ENCODE assay signal across 1 cellular context in genomic region chr1:228334226-228334935, GRCh38.
TF ChIP-seq lines count a peak whose summit lies in the region.

No MANE protein-coding gene starts in this region.

TF ChIP-seq in HepG2, 621 proteins besides CTCF, POLR2A, EP300 and RAD21 (continued from another document):
- TF ChIP-seq NFAT5 (CRISPR knock-in tag; IDR thresholded peaks at IDR 0.05) (no peak), ZNF879 (CRISPR knock-in tag; IDR thresholded peaks at IDR 0.05) (no peak), ZNF264 (CRISPR knock-in tag; IDR thresholded peaks at IDR 0.05) (no peak), SCMH1 (CRISPR knock-in tag; IDR thresholded peaks at IDR 0.05; ENCODE audit: borderline replicate concordance) (no peak), ADNP (CRISPR knock-in tag; IDR thresholded peaks at IDR 0.05) (no peak), ZBTB26 (CRISPR knock-in tag; IDR thresholded peaks at IDR 0.05; ENCODE audit: borderline replicate concordance) (no peak), ZNF841 (CRISPR knock-in tag; IDR thresholded peaks at IDR 0.05; ENCODE audit: borderline replicate concordance) (no peak)
